Comparison of ENCODE assay signal across 31 cellular contexts in the genomic region with DNA sequence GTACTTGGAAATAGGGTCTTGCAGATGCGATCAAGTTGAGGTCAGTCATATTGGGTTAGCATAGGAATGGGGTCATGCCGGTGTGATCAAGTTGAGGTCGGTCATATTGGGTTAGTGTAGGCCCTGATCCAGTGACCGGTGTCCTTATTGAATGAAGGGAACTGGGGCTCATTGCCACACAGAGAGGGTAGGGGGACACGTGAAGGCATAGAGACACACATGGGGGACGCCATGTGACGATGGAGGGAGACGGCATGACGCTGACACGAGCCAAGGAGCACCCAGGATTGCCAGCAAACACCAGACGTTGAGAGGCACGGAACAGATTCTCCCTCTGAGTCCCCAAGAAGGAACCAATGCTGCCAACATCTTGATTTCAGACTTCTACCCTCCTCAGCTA.
"Had no signal": no experiment of that assay in that cellular context is flagged by ENCODE, and none has a peak within 500 bp of the region (broad histone marks: within the 10 kb centered on the region; RNA-seq: fewer than 3 reads in every experiment).

No MANE protein-coding gene starts in this region.

- H3K4me1 ChIP-seq: body of pancreas had no signal

- H3K9me3 ChIP-seq: adrenal gland, body of pancreas had no signal

- H3K4me3 Mint-ChIP-seq: activated CD4-positive, alpha-beta memory T cell treated with anti-CD3 and anti-CD28 coated beads, Interleukin-2, amount 10 ng/mL, durations not matched to agents 7 days and 5 days; activated CD4-positive, alpha-beta T cell treated with anti-CD3 and anti-CD28 coated beads, Interleukin-2, amount 10 ng/mL, durations not matched to agents 7 days and 5 days; activated naive CD4-positive, alpha-beta T cell treated with anti-CD3 and anti-CD28 coated beads for 36 hours; activated naive CD4-positive, alpha-beta T cell treated with anti-CD3 and anti-CD28 coated beads, Interleukin-2, amount 50 U/mL, for 24 hours; activated naive CD8-positive, alpha-beta T cell treated with anti-CD3 and anti-CD28 coated beads for 36 hours; activated naive CD8-positive, alpha-beta T cell treated with anti-CD3 and anti-CD28 coated beads, Interleukin-2, amount 50 U/mL, for 24 hours; activated T-helper 1 cell treated with anti-CD3 and anti-CD28 coated beads, Interleukin-12 subunit alpha, Interleukin-12 subunit beta, Interleukin-2, Interleukin-4 antibody, amounts not matched to agents 30 ng/mL and 10 ng/mL and 1 ng/mL, durations not matched to agents 14 hours and 24 hours and 36 hours; dendritic cell treated with granulocyte-macrophage colony-stimulating factor and Interleukin-4, amounts not matched to agents 40 ng/mL and 50 ng/mL, for 4 days; T-helper 17 cell; T-helper 2 cell treated with Interferon-gamma antibody and Interleukin-4, amounts not matched to agents 5 μg/mL and 100 μg/mL, for 36 hours; WTC11 had no signal

- ATAC-seq: activated naive CD8-positive, alpha-beta T cell treated with anti-CD3 and anti-CD28 coated beads, Interleukin-2, amount 50 U/mL, for 24 hours; body of pancreas; T-helper 17 cell; WTC11 had no signal

- H3K4me1 Mint-ChIP-seq: activated CD4-positive, alpha-beta memory T cell treated with anti-CD3 and anti-CD28 coated beads, Interleukin-2, amount 10 ng/mL, durations not matched to agents 7 days and 5 days; activated CD4-positive, alpha-beta T cell treated with anti-CD3 and anti-CD28 coated beads, Interleukin-2, amount 10 ng/mL, durations not matched to agents 7 days and 5 days; activated naive CD4-positive, alpha-beta T cell treated with anti-CD3 and anti-CD28 coated beads, Interleukin-2, amount 50 U/mL, for 24 hours; activated naive CD8-positive, alpha-beta T cell treated with anti-CD3 and anti-CD28 coated beads for 36 hours; activated naive CD8-positive, alpha-beta T cell treated with anti-CD3 and anti-CD28 coated beads, Interleukin-2, amount 50 U/mL, for 24 hours had no signal

- H3K27ac ChIP-seq: body of pancreas, cardiac muscle cell, coronary artery, dorsolateral prefrontal cortex, VCaP had no signal

- H3K36me3 Mint-ChIP-seq: activated naive CD4-positive, alpha-beta T cell treated with anti-CD3 and anti-CD28 coated beads, Interleukin-2, amount 50 U/mL, for 24 hours; activated naive CD8-positive, alpha-beta T cell treated with anti-CD3 and anti-CD28 coated beads for 36 hours; WTC11 had no signal

- H3K9me3 Mint-ChIP-seq: activated CD4-positive, alpha-beta memory T cell treated with anti-CD3 and anti-CD28 coated beads, Interleukin-2, amount 10 ng/mL, durations not matched to agents 7 days and 5 days; activated CD4-positive, alpha-beta T cell treated with anti-CD3 and anti-CD28 coated beads, Interleukin-2, amount 10 ng/mL, durations not matched to agents 7 days and 5 days; activated naive CD4-positive, alpha-beta T cell treated with anti-CD3 and anti-CD28 coated beads, Interleukin-2, amount 50 U/mL, for 24 hours; activated naive CD8-positive, alpha-beta T cell treated with anti-CD3 and anti-CD28 coated beads for 36 hours; activated naive CD8-positive, alpha-beta T cell treated with anti-CD3 and anti-CD28 coated beads, Interleukin-2, amount 50 U/mL, for 24 hours; activated T-helper 1 cell treated with anti-CD3 and anti-CD28 coated beads, Interleukin-12 subunit alpha, Interleukin-12 subunit beta, Interleukin-2, Interleukin-4 antibody, amounts not matched to agents 30 ng/mL and 10 ng/mL and 1 ng/mL, durations not matched to agents 14 hours and 24 hours and 36 hours; activated T-helper 2 cell treated with anti-CD3 and anti-CD28 coated beads, Interferon-gamma antibody, Interleukin-2, Interleukin-4, amounts not matched to agents 10 μg/mL and 5 μg/mL and 100 μg/mL, durations not matched to agents 14 hours and 24 hours and 36 hours; dendritic cell treated with granulocyte-macrophage colony-stimulating factor and Interleukin-4, amounts not matched to agents 40 ng/mL and 50 ng/mL, for 4 days; T-helper 2 cell treated with Interferon-gamma antibody and Interleukin-4, amounts not matched to agents 5 μg/mL and 100 μg/mL, for 36 hours; WTC11 had no signal

- H3K27ac Mint-ChIP-seq: activated CD4-positive, alpha-beta memory T cell treated with anti-CD3 and anti-CD28 coated beads, Interleukin-2, amount 10 ng/mL, durations not matched to agents 7 days and 5 days; activated CD4-positive, alpha-beta T cell treated with anti-CD3 and anti-CD28 coated beads, Interleukin-2, amount 10 ng/mL, durations not matched to agents 7 days and 5 days; activated naive CD4-positive, alpha-beta T cell treated with anti-CD3 and anti-CD28 coated beads for 36 hours; activated naive CD4-positive, alpha-beta T cell treated with anti-CD3 and anti-CD28 coated beads, Interleukin-2, amount 50 U/mL, for 24 hours; activated naive CD8-positive, alpha-beta T cell treated with anti-CD3 and anti-CD28 coated beads for 36 hours; activated naive CD8-positive, alpha-beta T cell treated with anti-CD3 and anti-CD28 coated beads, Interleukin-2, amount 50 U/mL, for 24 hours; activated T-helper 1 cell treated with anti-CD3 and anti-CD28 coated beads, Interleukin-12 subunit alpha, Interleukin-12 subunit beta, Interleukin-2, Interleukin-4 antibody, amounts not matched to agents 30 ng/mL and 10 ng/mL and 1 ng/mL, durations not matched to agents 14 hours and 24 hours and 36 hours; activated T-helper 2 cell treated with anti-CD3 and anti-CD28 coated beads, Interferon-gamma antibody, Interleukin-2, Interleukin-4, amounts not matched to agents 10 μg/mL and 5 μg/mL and 100 μg/mL, durations not matched to agents 14 hours and 24 hours and 36 hours; dendritic cell treated with granulocyte-macrophage colony-stimulating factor and Interleukin-4, amounts not matched to agents 40 ng/mL and 50 ng/mL, for 4 days; T-helper 17 cell; T-helper 2 cell treated with Interferon-gamma antibody and Interleukin-4, amounts not matched to agents 5 μg/mL and 100 μg/mL, for 36 hours; WTC11 had no signal

- H3K4me3 ChIP-seq: adrenal gland, body of pancreas, cardiac muscle cell, coronary artery, dorsolateral prefrontal cortex had no signal

- FAIRE-seq: frontal cortex had no signal

- H3K36me3 ChIP-seq: adrenal gland, cardiac muscle cell had no signal

- H3K27me3 ChIP-seq: adrenal gland, body of pancreas had no signal

- DNase-seq: activated CD4-positive, alpha-beta memory T cell treated with anti-CD3 and anti-CD28 coated beads, Interleukin-2, amount 10 ng/mL, durations not matched to agents 7 days and 5 days; activated CD4-positive, alpha-beta T cell treated with anti-CD3 and anti-CD28 coated beads for 1 hour; activated CD4-positive, alpha-beta T cell treated with anti-CD3 and anti-CD28 coated beads for 4 hours; activated CD4-positive, alpha-beta T cell treated with anti-CD3 and anti-CD28 coated beads, Interleukin-2, amount 10 ng/mL, durations not matched to agents 7 days and 5 days; activated CD4-positive, alpha-beta T cell treated with anti-CD3 and anti-CD28 coated beads, Interleukin-2, amount 50 U/mL, for 4 hours; activated effector memory CD4-positive, alpha-beta T cell treated with anti-CD3 and anti-CD28 coated beads, Interleukin-2, amount 50 U/mL, for 16 hours; activated naive CD4-positive, alpha-beta T cell treated with anti-CD3 and anti-CD28 coated beads for 36 hours; activated naive CD8-positive, alpha-beta T cell treated with anti-CD3 and anti-CD28 coated beads for 36 hours; activated naive CD8-positive, alpha-beta T cell treated with anti-CD3 and anti-CD28 coated beads, Interleukin-2, amount 50 U/mL, for 24 hours; activated T-cell treated with anti-CD3 and anti-CD28 coated beads, Interleukin-2, amount 50 U/mL, for 1 hour; activated T-cell treated with anti-CD3 and anti-CD28 coated beads, Interleukin-2, amount 50 U/mL, for 48 hours; amygdala; aorta; body of pancreas; central memory CD4-positive, alpha-beta T cell; dorsolateral prefrontal cortex; effector CD4-positive, alpha-beta T cell; foreskin fibroblast; T-helper 1 cell; T-helper 17 cell had no signal
